In the genomic region with DNA sequence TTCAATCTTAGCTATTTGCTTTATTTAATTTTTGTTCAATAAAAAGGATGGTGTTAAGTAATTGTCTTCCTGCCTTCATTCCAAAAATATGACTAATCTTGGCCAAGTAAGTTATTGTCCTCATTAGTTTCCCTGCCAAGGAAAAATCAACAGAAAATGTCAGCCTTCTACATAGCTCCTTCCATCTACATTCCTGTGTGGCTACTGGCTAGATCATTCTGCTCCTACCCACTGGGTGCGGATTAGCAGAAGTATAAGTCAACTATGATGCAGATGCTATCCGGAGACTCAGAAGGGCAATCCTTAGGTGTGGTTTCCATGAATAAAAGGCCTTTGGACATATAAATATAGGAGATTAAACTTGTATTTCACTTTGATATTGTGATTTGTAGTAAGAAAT, we compare ENCODE assay signal across 13 cellular contexts.
DNase-seq lines count a peak whose midpoint lies in the region; ATAC-seq and TF ChIP-seq lines count a peak whose summit lies in the region.
"Had no signal": no experiment of that assay in that cellular context is flagged by ENCODE, and none has a peak within 500 bp of the region (broad histone marks: within the 10 kb centered on the region; RNA-seq: fewer than 3 reads in every experiment).

No MANE protein-coding gene starts in this region.

- H4K20me1 ChIP-seq in PC-3 (ENCODE audit: low read length): no peaks in the 10 kb centered on the region

- H3K36me3 Mint-ChIP-seq in stimulated activated effector memory CD8-positive, alpha-beta T cell treated with anti-CD3 and anti-CD28 coated beads, Interleukin-12 subunit alpha, Interleukin-12 subunit beta, amount 100 ng/mL, for 72 hours: no peaks in the 10 kb centered on the region

- no peaks in the 10 kb centered on the region for H3K4me1 Mint-ChIP-seq in stimulated activated effector memory CD8-positive, alpha-beta T cell treated with anti-CD3 and anti-CD28 coated beads, Interleukin-12 subunit alpha, Interleukin-12 subunit beta, amount 100 ng/mL, for 72 hours
- H3K4me1 Mint-ChIP-seq: activated CD8-positive, alpha-beta memory T cell treated with anti-CD3 and anti-CD28 coated beads, Interleukin-2, amount 10 ng/mL, durations not matched to agents 7 days and 5 days had no signal

- H3K36me3 ChIP-seq in PC-3 (ENCODE audit: low read depth, low read length): no peaks in the 10 kb centered on the region
- H3K36me3 ChIP-seq in mucosa of descending colon (ENCODE audit: low read depth): no peaks in the 10 kb centered on the region
- H3K36me3 ChIP-seq: lower lobe of right lung, upper lobe of left lung had no signal

- CTCF ChIA-PET in PC-3 (lab: Charles Lee) (no interaction called here), GM10248 (lab: Yijun Ruan, JAX) (interaction anchor here (1.5 kb wide), 1 partner anchor 62 kb away, joined by 3 read pairs; no protein-coding TSS in a partner anchor)

- H3K4me3 ChIP-seq in PC-3 (ENCODE audit: low read length) (no peak overlapping the region), mucosa of descending colon (no peak overlapping the region)
- H3K4me3 ChIP-seq: lower lobe of right lung, upper lobe of left lung had no signal

- no peaks in the 10 kb centered on the region for H3F3A ChIP-seq in PC-3 (ENCODE audit: low read length, unreplicated experiment)

- in situ Hi-C loops in GM13977 (cut with MboI; ENCODE audit: low pct_unique_long_range_greater_than_20kb, low sequenced_read_pairs, unreplicated experiment): no loop called here

- no peaks in the 10 kb centered on the region for H3K9me3 Mint-ChIP-seq in stimulated activated effector memory CD8-positive, alpha-beta T cell treated with anti-CD3 and anti-CD28 coated beads, Interleukin-12 subunit alpha, Interleukin-12 subunit beta, amount 100 ng/mL, for 72 hours

- DNase-seq in EL: peak; percentile 83
- DNase-seq in PC-3: peak; percentile 69
- peak; percentile 57 for DNase-seq in epithelial cell of prostate (ENCODE audit: low read depth, low spot score)
- no peak for DNase-seq in mucosa of descending colon
- DNase-seq in GM10248 (ENCODE audit: extremely low spot score): no peak
- DNase-seq in stimulated activated effector memory CD8-positive, alpha-beta T cell treated with anti-CD3 and anti-CD28 coated beads, Interleukin-12 subunit alpha, Interleukin-12 subunit beta, amount 100 ng/mL, for 72 hours (ENCODE audit: low spot score in 2 of 2): no peak
- no peak for DNase-seq in GM13977 (ENCODE audit: low spot score)
- DNase-seq: activated CD8-positive, alpha-beta memory T cell treated with anti-CD3 and anti-CD28 coated beads, Interleukin-2, amount 10 ng/mL, durations not matched to agents 7 days and 5 days; COR-L47; lower lobe of right lung; NCI-H2029; upper lobe of left lung had no signal

- POLR2A ChIA-PET in PC-3 (lab: Charles Lee; ENCODE audit: unreplicated experiment) (no interaction called here), GM10248 (lab: Yijun Ruan, JAX) (no interaction called here)

- ATAC-seq in PC-3 (peak; percentile 100), mucosa of descending colon (peak; percentile 27), HG03135 (IDR thresholded peaks at IDR 0.05; ENCODE audit: unreplicated experiment) (no peak)
- no peak for ATAC-seq in stimulated activated effector memory CD8-positive, alpha-beta T cell treated with anti-CD3 and anti-CD28 coated beads, Interleukin-12 subunit alpha, Interleukin-12 subunit beta, amount 100 ng/mL, for 72 hours
- ATAC-seq: activated CD8-positive, alpha-beta memory T cell treated with anti-CD3 and anti-CD28 coated beads, Interleukin-2, amount 10 ng/mL, durations not matched to agents 7 days and 5 days; lower lobe of right lung had no signal

- H3K4me3 Mint-ChIP-seq in stimulated activated effector memory CD8-positive, alpha-beta T cell treated with anti-CD3 and anti-CD28 coated beads, Interleukin-12 subunit alpha, Interleukin-12 subunit beta, amount 100 ng/mL, for 72 hours: no peak overlapping the region
- H3K4me3 Mint-ChIP-seq: activated CD8-positive, alpha-beta memory T cell treated with anti-CD3 and anti-CD28 coated beads, Interleukin-2, amount 10 ng/mL, durations not matched to agents 7 days and 5 days had no signal

- no peak overlapping the region for H3K27ac Mint-ChIP-seq in stimulated activated effector memory CD8-positive, alpha-beta T cell treated with anti-CD3 and anti-CD28 coated beads, Interleukin-12 subunit alpha, Interleukin-12 subunit beta, amount 100 ng/mL, for 72 hours
- H3K27ac Mint-ChIP-seq: activated CD8-positive, alpha-beta memory T cell treated with anti-CD3 and anti-CD28 coated beads, Interleukin-2, amount 10 ng/mL, durations not matched to agents 7 days and 5 days had no signal

- H3K79me2 ChIP-seq in PC-3 (ENCODE audit: low read length): 0 out of 2 replicates have a peak, but pooled peaks cover under 1% of the 10 kb centered on the region

- no peaks in the 10 kb centered on the region for H3K9me2 ChIP-seq in PC-3 (replicated peaks; ENCODE audit: low read length)

- no peak overlapping the region for H3K9ac ChIP-seq in PC-3 (ENCODE audit: low read length)

- H3K4me2 ChIP-seq in PC-3 (ENCODE audit: low read length): peak overlapping the region; percentile 37

- H3K4me1 ChIP-seq in PC-3 (ENCODE audit: insufficient read depth, low read length) (peaks cover 16% of the 10 kb centered on the region), mucosa of descending colon (ENCODE audit: low read depth) (peaks cover 3% of the 10 kb centered on the region)

- no peak overlapping the region for H3K27ac ChIP-seq in PC-3 (ENCODE audit: low read length)
- peak overlapping the region; percentile 87 for H3K27ac ChIP-seq in epithelial cell of prostate
- H3K27ac ChIP-seq: lower lobe of right lung, upper lobe of left lung had no signal

- no peak overlapping the region for H2AFZ ChIP-seq in PC-3 (ENCODE audit: low read length)

- intact Hi-C loops in PC-3 (cut with micrococcal nuclease) (loop anchor here (2.0 kb wide), 1 partner anchor 21 kb away; no protein-coding TSS in a partner anchor), mucosa of descending colon (cut with DNase I, micrococcal nuclease) (loop anchor here in 1 of 2 donors (10.0 kb wide), 1 partner anchor 515 kb away; no protein-coding TSS in a partner anchor)

- no peaks in the 10 kb centered on the region for H3K27me3 ChIP-seq in PC-3 (ENCODE audit: low read length)
- H3K27me3 ChIP-seq: upper lobe of left lung had no signal

- H3K9me3 ChIP-seq in PC-3 (ENCODE audit: low read length) (no peaks in the 10 kb centered on the region), mucosa of descending colon (peaks cover 4% of the 10 kb centered on the region)
- H3K9me3 ChIP-seq: lower lobe of right lung, upper lobe of left lung had no signal

- no TSS peak for BruUV-seq in PC-3 (replicated peaks; lab: Mats Ljungman, UMichigan)

- TF ChIP-seq CTCF in PC-3 (conservative IDR thresholded peaks at IDR 0.05; ENCODE audit: low read depth, low read length) (no peak), mucosa of descending colon (IDR thresholded peaks at IDR 0.05) (no peak), GM10248 (IDR thresholded peaks at IDR 0.05; ENCODE audit: control extremely low read depth, extremely low read depth, low read depth, missing control alignments) (no peak), GM13977 (IDR thresholded peaks at IDR 0.05; ENCODE audit: extremely low read depth, insufficient read depth, missing control alignments) (no peak)

Comparison
In these comparisons a context has a peak if more than half of its experiments do, and no peak if none do; other contexts are left out.
1. DNase-seq: peak in EL (single experiment), PC-3 (single experiment) and epithelial cell of prostate (single experiment); none in mucosa of descending colon (0 of 3), GM10248 (single experiment), stimulated activated effector memory CD8-positive, alpha-beta T cell treated with anti-CD3 and anti-CD28 coated beads, Interleukin-12 subunit alpha, Interleukin-12 subunit beta, amount 100 ng/mL, for 72 hours (0 of 2) and GM13977 (single experiment).
2. ATAC-seq: peak in PC-3 (single experiment) and mucosa of descending colon (single experiment); none in stimulated activated effector memory CD8-positive, alpha-beta T cell treated with anti-CD3 and anti-CD28 coated beads, Interleukin-12 subunit alpha, Interleukin-12 subunit beta, amount 100 ng/mL, for 72 hours (single experiment) and HG03135 (single experiment).